ENCODE assay signal across 10 cellular contexts in genomic region chr5:35117960-35118359, GRCh38.
A peak's percentile ranks its signal among the peaks of the same experiment; 100 is the strongest.
DNase-seq lines count a peak whose midpoint lies in the region; ATAC-seq lines count a peak whose summit lies in the region.
"Had no signal": no experiment of that assay in that cellular context is flagged by ENCODE, and none has a peak within 500 bp of the region (broad histone marks: within the 10 kb centered on the region; RNA-seq: fewer than 3 reads in every experiment).

No MANE protein-coding gene starts in this region.

- peaks cover 9% of the 10 kb centered on the region for H3K27me3 Mint-ChIP-seq in stimulated activated memory B cell treated with anti-CD40 and anti-IgM and Interleukin-4, amounts not matched to agents 10 μg/mL and 1 μg/mL and 100 μg/mL, for 72 hours

- peak; percentile 65 for DNase-seq in amniotic epithelial cell (ENCODE audit: low read depth)
- DNase-seq in mucosa of gallbladder (ENCODE audit: low spot score) = no peak
- DNase-seq in cerebellar nuclear complex (lab: John Stamatoyannopoulos, UW) = no peak
- DNase-seq: naive B cell, NCI-H187 treated with DMSO at 0.1 percent for 48 hours, PC-9 had no signal

- no peaks in the 10 kb centered on the region for H3K36me3 Mint-ChIP-seq in stimulated activated memory B cell treated with anti-CD40 and anti-IgM and Interleukin-4, amounts not matched to agents 10 μg/mL and 1 μg/mL and 100 μg/mL, for 72 hours
- H3K36me3 Mint-ChIP-seq: naive B cell had no signal

- no peak overlapping the region for H3K4me3 Mint-ChIP-seq in stimulated activated memory B cell treated with anti-CD40 and anti-IgM and Interleukin-4, amounts not matched to agents 10 μg/mL and 1 μg/mL and 100 μg/mL, for 72 hours
- H3K4me3 Mint-ChIP-seq: naive B cell had no signal

- H3K4me1 Mint-ChIP-seq in stimulated activated memory B cell treated with anti-CD40 and anti-IgM and Interleukin-4, amounts not matched to agents 10 μg/mL and 1 μg/mL and 100 μg/mL, for 72 hours = no peaks in the 10 kb centered on the region
- H3K4me1 Mint-ChIP-seq: naive B cell had no signal

- H3K9me3 Mint-ChIP-seq in stimulated activated memory B cell treated with anti-CD40 and anti-IgM and Interleukin-4, amounts not matched to agents 10 μg/mL and 1 μg/mL and 100 μg/mL, for 72 hours = peaks cover 3% of the 10 kb centered on the region

- H3K27ac Mint-ChIP-seq in stimulated activated memory B cell treated with anti-CD40 and anti-IgM and Interleukin-4, amounts not matched to agents 10 μg/mL and 1 μg/mL and 100 μg/mL, for 72 hours = no peak overlapping the region
- H3K27ac Mint-ChIP-seq: naive B cell had no signal

- ATAC-seq in GM18520 (IDR thresholded peaks at IDR 0.05; ENCODE audit: unreplicated experiment) = peak; percentile 78
- peak; percentile 75 for ATAC-seq in HG03342 (IDR thresholded peaks at IDR 0.05; ENCODE audit: unreplicated experiment)
- peak; percentile 58 for ATAC-seq in stimulated activated memory B cell treated with anti-CD40 and anti-IgM and Interleukin-4, amounts not matched to agents 10 μg/mL and 1 μg/mL and 100 μg/mL, for 72 hours
- ATAC-seq in HG03460 (IDR thresholded peaks at IDR 0.05; ENCODE audit: unreplicated experiment) = no peak
